Comparison of ENCODE assay signal across 8 cellular contexts in genomic region chr5:75336625-75337336, GRCh38. TPM values are rescaled to one million over a fixed set of nuclear protein-coding genes. Genes with fewer than 3 reads are reported as not detected.
DNase-seq lines count a peak whose midpoint lies in the region; ATAC-seq and TF ChIP-seq lines count a peak whose summit lies in the region.

Gene HMGCR (plus strand): TSS chr5:75337220. CDS start chr5:75342606, 5,386 bp downstream.

- peaks cover 11% of the 10 kb centered on the region for H3K4me1 ChIP-seq in muscle layer of colon (ENCODE audit: insufficient read depth, low read length)

- peaks cover 2% of the 10 kb centered on the region for H3K27me3 Mint-ChIP-seq in activated T-cell treated with anti-CD3 and anti-CD28 coated beads, Interleukin-2, amount 50 U/mL, for 4 hours (ENCODE audit: low read depth)

- H3K36me3 Mint-ChIP-seq in activated T-cell treated with anti-CD3 and anti-CD28 coated beads, Interleukin-2, amount 50 U/mL, for 4 hours (ENCODE audit: insufficient read depth): peaks cover 2% of the 10 kb centered on the region

- peak within 1 kb of the TSS; percentile 60 to 91 for H3K4me3 ChIP-seq in muscle layer of colon (ENCODE audit: low read depth in 1 of 2, low read length in 2 of 2)

- peak within 1 kb of the TSS; percentile 57 for H3K9ac ChIP-seq in muscle layer of colon (ENCODE audit: low read length)

- no peaks in the 10 kb centered on the region for H3K27me3 ChIP-seq in muscle layer of colon (ENCODE audit: control insufficient read depth in 1 of 2, insufficient read depth in 2 of 2, low read length in 2 of 2)

- no peaks in the 10 kb centered on the region for H3K9me3 Mint-ChIP-seq in activated T-cell treated with anti-CD3 and anti-CD28 coated beads, Interleukin-2, amount 50 U/mL, for 4 hours

- peak; percentile 95 for DNase-seq in DMS79 (lab: John Stamatoyannopoulos, UW)
- peak; percentile 99 for DNase-seq in KG1 (lab: John Stamatoyannopoulos, UW)
- DNase-seq in activated T-cell treated with anti-CD3 and anti-CD28 coated beads, Interleukin-2, amount 50 U/mL, for 4 hours: peak; percentile 96
- DNase-seq in stimulated activated CD8-positive, alpha-beta memory T cell treated with anti-CD3 and anti-CD28 coated beads, Interleukin-7, amount 100 ng/mL, for 4 hours (ENCODE audit: low read depth in 2 of 2): peak; percentile 98

- no peaks in the 10 kb centered on the region for H3K36me3 ChIP-seq in muscle layer of colon (ENCODE audit: insufficient read depth, low read length)

- H3K9me3 ChIP-seq in muscle layer of colon (ENCODE audit: low read length): no peaks in the 10 kb centered on the region

- ATAC-seq in GM21717 (IDR thresholded peaks at IDR 0.05; ENCODE audit: unreplicated experiment) (peak; percentile 99), esophagus mucosa (peak; percentile 98)
- peak; percentile 96 to 97 for ATAC-seq in activated T-cell treated with anti-CD3 and anti-CD28 coated beads, Interleukin-2, amount 50 U/mL, for 4 hours

- H3K4me1 Mint-ChIP-seq in activated T-cell treated with anti-CD3 and anti-CD28 coated beads, Interleukin-2, amount 50 U/mL, for 4 hours (ENCODE audit: low read depth): peaks cover 31% of the 10 kb centered on the region

- no peak within 1 kb of the TSS for H3K4me3 Mint-ChIP-seq in activated T-cell treated with anti-CD3 and anti-CD28 coated beads, Interleukin-2, amount 50 U/mL, for 4 hours

- H3K27ac ChIP-seq in muscle layer of colon (ENCODE audit: low read depth, low read length): peak within 1 kb of the TSS; percentile 74

TF ChIP-seq in PFSK-1, 5 proteins besides CTCF, POLR2A, EP300 and RAD21:
- peak; percentile 21 for TF ChIP-seq FOXP2 (optimal IDR thresholded peaks at IDR 0.05; ENCODE audit: borderline replicate concordance, extremely low read depth, extremely low read length, insufficient read depth)
- no peak for TF ChIP-seq REST (IDR thresholded peaks at IDR 0.05; ENCODE audit: insufficient read depth in 1 of 2, low read depth in 2 of 2, low read length in 2 of 2)
- TF ChIP-seq SIN3A (IDR thresholded peaks at IDR 0.05; ENCODE audit: borderline replicate concordance, insufficient read depth, low read length): no peak
- peak; percentile 84 for TF ChIP-seq POLR2AphosphoS5 (IDR thresholded peaks at IDR 0.05; ENCODE audit: low read depth, low read length)
- peak; percentile 78; the same call in 1 of the 2 replicates for TF ChIP-seq TAF1 (IDR thresholded peaks at IDR 0.05; ENCODE audit: borderline replicate concordance, insufficient read depth, low read length)
TF ChIP-seq in PFSK-1: peak in this region for 3.

RNA-seq across cellular contexts. Expression of gene HMGCR, which starts in this region (rescaled TPM):
- polyA plus RNA-seq in PFSK-1 (2012; ENCODE audit: insufficient read length, low read depth): 15.8 TPM
- 10 to 100 TPM; 43.8 to 55.5 (median 51.1) TPM for total RNA-seq in activated T-cell treated with anti-CD3 and anti-CD28 coated beads, Interleukin-2, amount 50 U/mL, for 4 hours
- 114 TPM for total RNA-seq in esophagus mucosa

Comparison
In these comparisons a context has a peak if more than half of its experiments do, and no peak if none do; other contexts are left out.
1. Peak in every context shown above with its lines: DNase-seq, ATAC-seq, H3K4me3 ChIP-seq and H3K27ac ChIP-seq.